7 cellular contexts compared by ENCODE assay signal in genomic region chr1:234933031-234933430, GRCh38.
DNase-seq lines count a peak whose midpoint lies in the region; ATAC-seq and TF ChIP-seq lines count a peak whose summit lies in the region.

No MANE protein-coding gene starts in this region.

- no peak overlapping the region for H2AFZ ChIP-seq in smooth muscle cell (ENCODE audit: low read depth)

- no peak overlapping the region for H3K9ac ChIP-seq in smooth muscle cell (ENCODE audit: low read depth)

- no peak for TF ChIP-seq CTCF in smooth muscle cell (IDR thresholded peaks at IDR 0.05; ENCODE audit: borderline replicate concordance, insufficient read depth, poor library complexity, severe bottlenecking)
- TF ChIP-seq CTCF in nephron progenitor cell (IDR thresholded peaks at IDR 0.05): no peak

- no peak overlapping the region for H3K4me3 ChIP-seq in smooth muscle cell

- H4K20me1 ChIP-seq in smooth muscle cell (ENCODE audit: low read depth): no peaks in the 10 kb centered on the region

- peak overlapping the region; percentile 89 for H3K27ac Mint-ChIP-seq in activated naive CD8-positive, alpha-beta T cell treated with anti-CD3 and anti-CD28 coated beads, Interleukin-2, amount 50 U/mL, for 24 hours
- H3K27ac Mint-ChIP-seq in nephron progenitor cell: no peak overlapping the region

- H3K27me3 ChIP-seq in smooth muscle cell (ENCODE audit: low read depth): no peaks in the 10 kb centered on the region

- no peaks in the 10 kb centered on the region for H3K9me3 Mint-ChIP-seq in activated naive CD8-positive, alpha-beta T cell treated with anti-CD3 and anti-CD28 coated beads, Interleukin-2, amount 50 U/mL, for 24 hours
- H3K9me3 Mint-ChIP-seq in nephron progenitor cell: no peaks in the 10 kb centered on the region

- H3K27ac ChIP-seq in smooth muscle cell (ENCODE audit: low read depth): peak overlapping the region; percentile 76

- WGBS in smooth muscle cell (ENCODE audit: low lambda C conversion rate): 84% methylated on average over 5 of the region's 5 CpGs

- H3K36me3 Mint-ChIP-seq in activated naive CD8-positive, alpha-beta T cell treated with anti-CD3 and anti-CD28 coated beads, Interleukin-2, amount 50 U/mL, for 24 hours (ENCODE audit: low read depth): no peaks in the 10 kb centered on the region
- no peaks in the 10 kb centered on the region for H3K36me3 Mint-ChIP-seq in nephron progenitor cell (ENCODE audit: low read depth)

- peaks cover 10% of the 10 kb centered on the region for H3K4me1 ChIP-seq in smooth muscle cell (ENCODE audit: low read depth)

- no peaks in the 10 kb centered on the region for H3K79me2 ChIP-seq in smooth muscle cell (ENCODE audit: low read depth)

- peak overlapping the region; percentile 33 for H3K4me2 ChIP-seq in smooth muscle cell

- no peak for DNase-seq in activated naive CD8-positive, alpha-beta T cell treated with anti-CD3 and anti-CD28 coated beads, Interleukin-2, amount 50 U/mL, for 24 hours
- no peak for DNase-seq in smooth muscle cell (lab: John Stamatoyannopoulos, UW; ENCODE audit: unreplicated experiment)
- DNase-seq in nephron progenitor cell: no peak
- no peak for DNase-seq in HCEC 1CT
- DNase-seq in NCI-H2227 (lab: John Stamatoyannopoulos, UW; ENCODE audit: unreplicated experiment): no peak

- H3K27me3 Mint-ChIP-seq in activated naive CD8-positive, alpha-beta T cell treated with anti-CD3 and anti-CD28 coated beads, Interleukin-2, amount 50 U/mL, for 24 hours: no peaks in the 10 kb centered on the region
- peaks cover under 1% of the 10 kb centered on the region for H3K27me3 Mint-ChIP-seq in nephron progenitor cell (ENCODE audit: low read depth, poor library complexity)

- H3K9me3 ChIP-seq in smooth muscle cell (replicated peaks; ENCODE audit: low read depth): no peaks in the 10 kb centered on the region

- no peak overlapping the region for H3K4me3 Mint-ChIP-seq in activated naive CD8-positive, alpha-beta T cell treated with anti-CD3 and anti-CD28 coated beads, Interleukin-2, amount 50 U/mL, for 24 hours
- no peak overlapping the region for H3K4me3 Mint-ChIP-seq in nephron progenitor cell

- ATAC-seq in GM19467 (IDR thresholded peaks at IDR 0.05; ENCODE audit: unreplicated experiment) (peak; percentile 24), HG03095 (IDR thresholded peaks at IDR 0.05; ENCODE audit: unreplicated experiment) (peak; percentile 27)
- ATAC-seq in activated naive CD8-positive, alpha-beta T cell treated with anti-CD3 and anti-CD28 coated beads, Interleukin-2, amount 50 U/mL, for 24 hours: no peak

- peaks cover 7% of the 10 kb centered on the region for H3F3A ChIP-seq in smooth muscle cell (ENCODE audit: low read depth)

- H3K4me1 Mint-ChIP-seq in activated naive CD8-positive, alpha-beta T cell treated with anti-CD3 and anti-CD28 coated beads, Interleukin-2, amount 50 U/mL, for 24 hours: peaks cover 65% of the 10 kb centered on the region
- H3K4me1 Mint-ChIP-seq in nephron progenitor cell: peaks cover 30% of the 10 kb centered on the region

- no peaks in the 10 kb centered on the region for H3K36me3 ChIP-seq in smooth muscle cell (ENCODE audit: low read depth)
